In the genomic region with DNA sequence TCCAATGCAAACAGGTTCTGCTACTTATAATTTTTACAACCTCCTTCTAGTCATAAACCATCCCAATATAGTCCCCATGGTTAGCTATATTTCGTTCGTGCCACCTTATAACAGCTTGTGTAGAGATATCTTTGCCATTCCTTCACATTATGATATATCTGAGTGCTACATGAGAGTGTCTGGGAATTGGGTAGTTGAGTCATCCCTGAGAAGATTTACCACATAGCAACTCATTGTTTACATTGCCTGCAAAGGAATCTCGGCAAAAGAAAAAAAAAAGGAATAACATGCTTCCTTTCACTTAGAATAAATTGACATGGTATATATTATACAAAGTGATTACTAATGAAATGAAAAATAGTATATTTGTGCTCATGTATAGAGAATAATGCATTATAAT, we compare ENCODE assay signal across 18 cellular contexts.
A peak's percentile ranks its signal among the peaks of the same experiment; 100 is the strongest.
DNase-seq lines count a peak whose midpoint lies in the region; ATAC-seq, FAIRE-seq and TF ChIP-seq lines count a peak whose summit lies in the region.
"Had no signal": no experiment of that assay in that cellular context is flagged by ENCODE, and none has a peak within 500 bp of the region (broad histone marks: within the 10 kb centered on the region; RNA-seq: fewer than 3 reads in every experiment).

No MANE protein-coding gene starts in this region.

- no peak overlapping the region for H3K27ac Mint-ChIP-seq in activated T-helper 17 cell treated with anti-CD3 and anti-CD28 coated beads, Interleukin-2, amount 50 U/mL, for 72 hours
- no peak overlapping the region for H3K27ac Mint-ChIP-seq in activated CD8-positive, alpha-beta T cell treated with anti-CD3 and anti-CD28 coated beads for 36 hours
- H3K27ac Mint-ChIP-seq: activated CD4-positive, alpha-beta T cell treated with anti-CD3 and anti-CD28 coated beads for 36 hours; activated T-cell treated with anti-CD3 and anti-CD28 coated beads, Interleukin-2, amount 50 U/mL, for 24 hours; neural progenitor cell had no signal

- peak; percentile 89 for FAIRE-seq in H54 (lab: Jason Lieb, UNC)
- FAIRE-seq: H1 had no signal

- H3K4me3 Mint-ChIP-seq in activated T-helper 17 cell treated with anti-CD3 and anti-CD28 coated beads, Interleukin-2, amount 50 U/mL, for 72 hours, result no peak overlapping the region
- H3K4me3 Mint-ChIP-seq in activated CD8-positive, alpha-beta T cell treated with anti-CD3 and anti-CD28 coated beads for 36 hours, result no peak overlapping the region
- H3K4me3 Mint-ChIP-seq: activated CD4-positive, alpha-beta T cell treated with anti-CD3 and anti-CD28 coated beads for 36 hours; activated T-cell treated with anti-CD3 and anti-CD28 coated beads, Interleukin-2, amount 50 U/mL, for 24 hours; neural progenitor cell had no signal

- no peaks in the 10 kb centered on the region for H3K9me3 Mint-ChIP-seq in activated T-helper 17 cell treated with anti-CD3 and anti-CD28 coated beads, Interleukin-2, amount 50 U/mL, for 72 hours
- H3K9me3 Mint-ChIP-seq in activated CD8-positive, alpha-beta T cell treated with anti-CD3 and anti-CD28 coated beads for 36 hours, result no peaks in the 10 kb centered on the region
- H3K9me3 Mint-ChIP-seq: activated T-cell treated with anti-CD3 and anti-CD28 coated beads, Interleukin-2, amount 50 U/mL, for 24 hours; neural progenitor cell had no signal

- CTCF ChIA-PET in activated CD8-positive, alpha-beta T cell treated with anti-CD3 and anti-CD28 coated beads for 36 hours (lab: Charles Lee), result no interaction called here

- no peak for TF ChIP-seq CTCF in activated CD8-positive, alpha-beta T cell treated with anti-CD3 and anti-CD28 coated beads for 36 hours (IDR thresholded peaks at IDR 0.05)

- no peaks in the 10 kb centered on the region for H3K36me3 Mint-ChIP-seq in activated T-helper 17 cell treated with anti-CD3 and anti-CD28 coated beads, Interleukin-2, amount 50 U/mL, for 72 hours (ENCODE audit: low read depth)
- H3K36me3 Mint-ChIP-seq in activated CD8-positive, alpha-beta T cell treated with anti-CD3 and anti-CD28 coated beads for 36 hours (ENCODE audit: low read depth), result no peaks in the 10 kb centered on the region
- H3K36me3 Mint-ChIP-seq: neural progenitor cell had no signal

- intact Hi-C loops in activated CD8-positive, alpha-beta T cell treated with anti-CD3 and anti-CD28 coated beads for 36 hours (cut with micrococcal nuclease), result no loop called here

- no peaks in the 10 kb centered on the region for H3K4me1 Mint-ChIP-seq in activated T-helper 17 cell treated with anti-CD3 and anti-CD28 coated beads, Interleukin-2, amount 50 U/mL, for 72 hours
- H3K4me1 Mint-ChIP-seq in activated CD8-positive, alpha-beta T cell treated with anti-CD3 and anti-CD28 coated beads for 36 hours (ENCODE audit: low read depth), result no peaks in the 10 kb centered on the region
- H3K4me1 Mint-ChIP-seq: activated CD4-positive, alpha-beta T cell treated with anti-CD3 and anti-CD28 coated beads for 36 hours; neural progenitor cell had no signal

- H3K27me3 Mint-ChIP-seq in activated T-helper 17 cell treated with anti-CD3 and anti-CD28 coated beads, Interleukin-2, amount 50 U/mL, for 72 hours, result no peaks in the 10 kb centered on the region
- no peaks in the 10 kb centered on the region for H3K27me3 Mint-ChIP-seq in activated CD8-positive, alpha-beta T cell treated with anti-CD3 and anti-CD28 coated beads for 36 hours
- H3K27me3 Mint-ChIP-seq: activated CD4-positive, alpha-beta T cell treated with anti-CD3 and anti-CD28 coated beads for 36 hours had no signal

- POLR2A ChIA-PET in activated CD8-positive, alpha-beta T cell treated with anti-CD3 and anti-CD28 coated beads for 36 hours (lab: Charles Lee), result no interaction called here

- TF ChIP-seq POLR2A in H54 (IDR thresholded peaks at IDR 0.05; ENCODE audit: low read depth, low read length), result no peak

- ATAC-seq in GM19452 (IDR thresholded peaks at IDR 0.05; ENCODE audit: unreplicated experiment), result no peak
- ATAC-seq in activated T-helper 17 cell treated with anti-CD3 and anti-CD28 coated beads, Interleukin-2, amount 50 U/mL, for 72 hours (replicated peaks), result no peak
- ATAC-seq in activated CD8-positive, alpha-beta T cell treated with anti-CD3 and anti-CD28 coated beads for 36 hours, result no peak
- ATAC-seq: activated CD4-positive, alpha-beta T cell treated with anti-CD3 and anti-CD28 coated beads for 36 hours had no signal

- peak; percentile 28 for DNase-seq in A172 (ENCODE audit: low spot score)
- DNase-seq in H54 (ENCODE audit: insufficient read length, low spot score), result peak; percentile 24
- peak; percentile 39 for DNase-seq in amniotic stem cell (lab: John Stamatoyannopoulos, UW)
- peak; percentile 59 for DNase-seq in glomerular visceral epithelial cell (ENCODE audit: extremely low spot score)
- DNase-seq in NCI-H1436 treated with DMSO at 0.1 percent for 48 hours (lab: John Stamatoyannopoulos, UW), result no peak
- no peak for DNase-seq in activated CD8-positive, alpha-beta T cell treated with anti-CD3 and anti-CD28 coated beads for 36 hours
- DNase-seq: activated CD4-positive, alpha-beta T cell treated with anti-CD3 and anti-CD28 coated beads for 36 hours; activated T-cell treated with anti-CD3 and anti-CD28 coated beads, Interleukin-2, amount 50 U/mL, for 24 hours; effector CD8-positive, alpha-beta T cell; hippocampal formation; NCI-H1105 treated with DMSO at 0.1 percent for 48 hours; NCI-H510A; stimulated activated CD4-positive, alpha-beta T cell treated with anti-CD3 and anti-CD28 coated beads, Interleukin-12 subunit alpha, Interleukin-12 subunit beta, amount 100 ng/mL, for 4 hours; transverse colon had no signal

Comparison
In these comparisons a context has a peak if more than half of its experiments do, and no peak if none do; other contexts are left out.
1. DNase-seq: peak in A172 (single experiment), H54 (single experiment), amniotic stem cell (single experiment) and glomerular visceral epithelial cell (single experiment); none in NCI-H1436 treated with DMSO at 0.1 percent for 48 hours (single experiment) and activated CD8-positive, alpha-beta T cell treated with anti-CD3 and anti-CD28 coated beads for 36 hours (single experiment).